7 cellular contexts compared by ENCODE assay signal in genomic region chr1:22889213-22889827, GRCh38.
DNase-seq lines count a peak whose midpoint lies in the region; ATAC-seq, FAIRE-seq and TF ChIP-seq lines count a peak whose summit lies in the region.

No MANE protein-coding gene starts in this region.

- H3K27me3 Mint-ChIP-seq in activated CD8-positive, alpha-beta T cell treated with anti-CD3 and anti-CD28 coated beads for 36 hours: peaks cover 5% of the 10 kb centered on the region

- ATAC-seq in activated CD8-positive, alpha-beta T cell treated with anti-CD3 and anti-CD28 coated beads for 36 hours: peak; percentile 69
- ATAC-seq in right cardiac atrium (peak; percentile 36 to 37), GM19452 (IDR thresholded peaks at IDR 0.05; ENCODE audit: unreplicated experiment) (no peak), GM18867 (IDR thresholded peaks at IDR 0.05; ENCODE audit: unreplicated experiment) (no peak)

- peak; percentile 67 for TF ChIP-seq CTCF in activated CD8-positive, alpha-beta T cell treated with anti-CD3 and anti-CD28 coated beads for 36 hours (IDR thresholded peaks at IDR 0.05)
- peak; percentile 52 to 61 for TF ChIP-seq CTCF in tibial artery (IDR thresholded peaks at IDR 0.05)

- no peaks in the 10 kb centered on the region for H3K36me3 Mint-ChIP-seq in activated CD8-positive, alpha-beta T cell treated with anti-CD3 and anti-CD28 coated beads for 36 hours (ENCODE audit: low read depth)

- in situ Hi-C loops in KBM-7 (cut with MboI; ENCODE audit: low pct_unique_long_range_greater_than_20kb, low sequenced_read_pairs): no loop called here

- H3K4me1 ChIP-seq in right cardiac atrium (ENCODE audit: control insufficient read depth, insufficient read depth, low read length) (no peaks in the 10 kb centered on the region), tibial artery (no peaks in the 10 kb centered on the region)

- no peaks in the 10 kb centered on the region for H3K9me3 Mint-ChIP-seq in activated CD8-positive, alpha-beta T cell treated with anti-CD3 and anti-CD28 coated beads for 36 hours

- DNase-seq in KBM-7: peak; percentile 23
- DNase-seq in activated CD8-positive, alpha-beta T cell treated with anti-CD3 and anti-CD28 coated beads for 36 hours: peak; percentile 37
- DNase-seq in right cardiac atrium: no peak
- no peak for DNase-seq in tibial artery

- no peaks in the 10 kb centered on the region for H3K27me3 ChIP-seq in right cardiac atrium (ENCODE audit: control insufficient read depth, insufficient read depth)
- H3K27me3 ChIP-seq in tibial artery: peaks cover 0 to 17% of the 10 kb centered on the region in 2 donors

- H3K4me3 ChIP-seq in right cardiac atrium (ENCODE audit: low read length) (no peak overlapping the region), tibial artery (no peak overlapping the region)

- no peak overlapping the region for H3K27ac Mint-ChIP-seq in activated CD8-positive, alpha-beta T cell treated with anti-CD3 and anti-CD28 coated beads for 36 hours

- H3K9me3 ChIP-seq in right cardiac atrium (ENCODE audit: control insufficient read depth, low read length): no peaks in the 10 kb centered on the region
- no peaks in the 10 kb centered on the region for H3K9me3 ChIP-seq in tibial artery

- peaks cover 9% of the 10 kb centered on the region for H3K4me1 Mint-ChIP-seq in activated CD8-positive, alpha-beta T cell treated with anti-CD3 and anti-CD28 coated beads for 36 hours (ENCODE audit: low read depth)

- no peak overlapping the region for H3K4me3 Mint-ChIP-seq in activated CD8-positive, alpha-beta T cell treated with anti-CD3 and anti-CD28 coated beads for 36 hours

- CTCF ChIA-PET in activated CD8-positive, alpha-beta T cell treated with anti-CD3 and anti-CD28 coated beads for 36 hours (lab: Charles Lee): interaction anchor here (0.9 to 2.2 kb wide), 10 partner anchors 11 to 213 kb away, joined by 3 to 17 read pairs (median 4); no protein-coding TSS in a partner anchor

- FAIRE-seq in G401.6 (lab: Jason Lieb, UNC): peak; percentile 71

- H3K27ac ChIP-seq in right cardiac atrium (ENCODE audit: low read length) (no peak overlapping the region), tibial artery (no peak overlapping the region)

- intact Hi-C loops in activated CD8-positive, alpha-beta T cell treated with anti-CD3 and anti-CD28 coated beads for 36 hours (cut with micrococcal nuclease): no loop called here
- intact Hi-C loops in right cardiac atrium (cut with DNase I) (loop anchor here in 3 of 4 donors (5.0 to 10.0 kb wide), 2 partner anchors 185 to 187 kb away; no protein-coding TSS in a partner anchor), tibial artery (cut with DNase I; ENCODE audit: low total_unique reads) (loop anchor here (10.0 kb wide), 1 partner anchor 185 kb away; no protein-coding TSS in a partner anchor)

- H3K36me3 ChIP-seq in tibial artery: no peaks in the 10 kb centered on the region

- WGBS in right cardiac atrium: 71% methylated on average over 3 of the region's 3 CpGs

- POLR2A ChIA-PET in activated CD8-positive, alpha-beta T cell treated with anti-CD3 and anti-CD28 coated beads for 36 hours (lab: Charles Lee): no interaction called here

Comparison
In these comparisons a context has a peak if more than half of its experiments do, and no peak if none do; other contexts are left out.
1. DNase-seq: peak in KBM-7 (single experiment) and activated CD8-positive, alpha-beta T cell treated with anti-CD3 and anti-CD28 coated beads for 36 hours (single experiment); none in right cardiac atrium (0 of 3) and tibial artery (0 of 2).
2. ATAC-seq: peak in activated CD8-positive, alpha-beta T cell treated with anti-CD3 and anti-CD28 coated beads for 36 hours (single experiment) and right cardiac atrium (2 of 2); none in GM19452 (single experiment) and GM18867 (single experiment).